1 cellular context compared by ENCODE assay signal in genomic region chr3:79361748-79362378, GRCh38.
TF ChIP-seq lines count a peak whose summit lies in the region.

No MANE protein-coding gene starts in this region.

TF ChIP-seq in GM23338, 12 proteins besides CTCF, POLR2A, EP300 and RAD21 (continued from another document):
- no peak for TF ChIP-seq ZNF462 (CRISPR knock-in tag; IDR thresholded peaks at IDR 0.05)
